ENCODE assay signal across 7 cellular contexts in genomic region chr22:44668190-44668885, GRCh38. TPM values are rescaled to one million over a fixed set of nuclear protein-coding genes. Genes with fewer than 3 reads are reported as not detected.
DNase-seq lines count a peak whose midpoint lies in the region; ATAC-seq and TF ChIP-seq lines count a peak whose summit lies in the region.

No MANE protein-coding gene starts in this region.

- H3K27me3 ChIP-seq in MG63 = no peaks in the 10 kb centered on the region

- H3K36me3 Mint-ChIP-seq in activated T-helper 1 cell treated with anti-CD3 and anti-CD28 coated beads, Interleukin-12 subunit alpha, Interleukin-12 subunit beta, Interleukin-2, Interleukin-4 antibody, amounts not matched to agents 30 ng/mL and 10 ng/mL and 1 ng/mL, durations not matched to agents 14 hours and 24 hours and 36 hours (ENCODE audit: low read depth) = peaks cover 2% of the 10 kb centered on the region

- TF ChIP-seq CTCF in LNCaP clone FGC (IDR thresholded peaks at IDR 0.05; ENCODE audit: control insufficient read depth, extremely low read depth, insufficient read depth) = 0 out of 2 replicates have a peak, but pooled peaks have one; percentile 6
- TF ChIP-seq CTCF in GM10266 (IDR thresholded peaks at IDR 0.05; ENCODE audit: control insufficient read depth, insufficient read depth, low read depth, missing control alignments) = no peak

- H3K4me1 Mint-ChIP-seq in activated T-helper 1 cell treated with anti-CD3 and anti-CD28 coated beads, Interleukin-12 subunit alpha, Interleukin-12 subunit beta, Interleukin-2, Interleukin-4 antibody, amounts not matched to agents 30 ng/mL and 10 ng/mL and 1 ng/mL, durations not matched to agents 14 hours and 24 hours and 36 hours (ENCODE audit: low read depth) = peaks cover 57% of the 10 kb centered on the region

- intact Hi-C loops in activated T-helper 1 cell treated with anti-CD3 and anti-CD28 coated beads, Interleukin-12 subunit alpha, Interleukin-12 subunit beta, Interleukin-2, Interleukin-4 antibody, amounts not matched to agents 30 ng/mL and 10 ng/mL and 1 ng/mL, durations not matched to agents 14 hours and 24 hours and 36 hours (cut with micrococcal nuclease) = loop anchor here (1.0 kb wide), 2 partner anchors 17 to 34 kb away; partner anchors contain the start of gene PRR5
- intact Hi-C loops in left cardiac atrium (cut with DNase I) = no loop called here

- H3K4me3 ChIP-seq in LNCaP clone FGC (ENCODE audit: low read depth, low read length) (peak overlapping the region; percentile 56), MG63 (no peak overlapping the region)

- no peak for DNase-seq in LNCaP clone FGC (ENCODE audit: low read depth)
- DNase-seq in activated T-helper 1 cell treated with anti-CD3 and anti-CD28 coated beads, Interleukin-12 subunit alpha, Interleukin-12 subunit beta, Interleukin-2, Interleukin-4 antibody, amounts not matched to agents 30 ng/mL and 10 ng/mL and 1 ng/mL, durations not matched to agents 14 hours and 24 hours and 36 hours (ENCODE audit: low spot score) = peak; percentile 41
- DNase-seq in left cardiac atrium = peak; percentile 59
- peak; percentile 50 for DNase-seq in retina
- DNase-seq in GM10266 (ENCODE audit: extremely low spot score) = no peak
- no peak for DNase-seq in MG63

- H3K27ac Mint-ChIP-seq in activated T-helper 1 cell treated with anti-CD3 and anti-CD28 coated beads, Interleukin-12 subunit alpha, Interleukin-12 subunit beta, Interleukin-2, Interleukin-4 antibody, amounts not matched to agents 30 ng/mL and 10 ng/mL and 1 ng/mL, durations not matched to agents 14 hours and 24 hours and 36 hours = peak overlapping the region; percentile 85

- no peaks in the 10 kb centered on the region for H3K9me3 Mint-ChIP-seq in activated T-helper 1 cell treated with anti-CD3 and anti-CD28 coated beads, Interleukin-12 subunit alpha, Interleukin-12 subunit beta, Interleukin-2, Interleukin-4 antibody, amounts not matched to agents 30 ng/mL and 10 ng/mL and 1 ng/mL, durations not matched to agents 14 hours and 24 hours and 36 hours

- peaks cover 16% of the 10 kb centered on the region for H3K27me3 Mint-ChIP-seq in activated T-helper 1 cell treated with anti-CD3 and anti-CD28 coated beads, Interleukin-12 subunit alpha, Interleukin-12 subunit beta, Interleukin-2, Interleukin-4 antibody, amounts not matched to agents 30 ng/mL and 10 ng/mL and 1 ng/mL, durations not matched to agents 14 hours and 24 hours and 36 hours (ENCODE audit: insufficient read depth)

- no peaks in the 10 kb centered on the region for H3K36me3 ChIP-seq in MG63

- H3K9me3 ChIP-seq in MG63 = no peaks in the 10 kb centered on the region

- ATAC-seq in left cardiac atrium = peak; percentile 64 to 65
- ATAC-seq in GM18498 (IDR thresholded peaks at IDR 0.05; ENCODE audit: unreplicated experiment) = no peak

- peak overlapping the region; percentile 83 for H3K4me3 Mint-ChIP-seq in activated T-helper 1 cell treated with anti-CD3 and anti-CD28 coated beads, Interleukin-12 subunit alpha, Interleukin-12 subunit beta, Interleukin-2, Interleukin-4 antibody, amounts not matched to agents 30 ng/mL and 10 ng/mL and 1 ng/mL, durations not matched to agents 14 hours and 24 hours and 36 hours

RNA-seq across cellular contexts. Expression of gene PRR5, which starts 33.7 kb away (rescaled TPM):
- total RNA-seq in activated T-helper 1 cell treated with anti-CD3 and anti-CD28 coated beads, Interleukin-12 subunit alpha, Interleukin-12 subunit beta, Interleukin-2, Interleukin-4 antibody, amounts not matched to agents 30 ng/mL and 10 ng/mL and 1 ng/mL, durations not matched to agents 14 hours and 24 hours and 36 hours = 19.7 and 21.6 TPM in 2 replicates
- total RNA-seq in left cardiac atrium = 10 to 100 TPM; 15.3 to 19.1 TPM
- 24.0 and 45.5 TPM in 2 replicates for total RNA-seq in MG63 (2014; rRNA removed; shearing (Covaris generic); ENCODE audit: low replicate concordance)

Comparison
In these comparisons a context has a peak if more than half of its experiments do, and no peak if none do; other contexts are left out.
1. DNase-seq: peak in activated T-helper 1 cell treated with anti-CD3 and anti-CD28 coated beads, Interleukin-12 subunit alpha, Interleukin-12 subunit beta, Interleukin-2, Interleukin-4 antibody, amounts not matched to agents 30 ng/mL and 10 ng/mL and 1 ng/mL, durations not matched to agents 14 hours and 24 hours and 36 hours (single experiment), left cardiac atrium (single experiment) and retina (single experiment); none in LNCaP clone FGC (single experiment), GM10266 (single experiment) and MG63 (single experiment).